ENCODE assay signal across 1 cellular context in genomic region chr7:155383756-155384491, GRCh38.
TF ChIP-seq lines count a peak whose summit lies in the region.

No MANE protein-coding gene starts in this region.

TF ChIP-seq in HepG2, 621 proteins besides CTCF, POLR2A, EP300 and RAD21 (continued from another document):
- TF ChIP-seq GPBP1L1 (CRISPR knock-in tag; IDR thresholded peaks at IDR 0.05) (no peak), MYC (CRISPR knock-in tag; IDR thresholded peaks at IDR 0.05; ENCODE audit: borderline replicate concordance) (0 out of 2 replicates have a peak, but pooled peaks have one; percentile 39), HOXA9 (CRISPR knock-in tag; IDR thresholded peaks at IDR 0.05; ENCODE audit: borderline replicate concordance) (no peak), ZNF329 (CRISPR knock-in tag; IDR thresholded peaks at IDR 0.05; ENCODE audit: low read depth) (no peak), ZBTB8A (CRISPR knock-in tag; IDR thresholded peaks at IDR 0.05; ENCODE audit: borderline replicate concordance, low read depth) (no peak), ESRRA (CRISPR knock-in tag; IDR thresholded peaks at IDR 0.05; ENCODE audit: low read depth) (no peak), ZNF501 (CRISPR knock-in tag; IDR thresholded peaks at IDR 0.05) (no peak), SRSF4 (IDR thresholded peaks at IDR 0.05; ENCODE audit: low read depth, low read length, poor library complexity, severe bottlenecking) (no peak), HNF4A (CRISPR knock-in tag; IDR thresholded peaks at IDR 0.05) (peak; percentile 69), PATZ1 (CRISPR knock-in tag; IDR thresholded peaks at IDR 0.05) (peak; percentile 84), ZNF660 (CRISPR knock-in tag; IDR thresholded peaks at IDR 0.05; ENCODE audit: borderline replicate concordance, low read depth) (no peak), MXD3 (CRISPR knock-in tag; IDR thresholded peaks at IDR 0.05) (no peak), SMAD1 (CRISPR knock-in tag; IDR thresholded peaks at IDR 0.05; ENCODE audit: borderline replicate concordance, low read depth) (no peak)
- TF ChIP-seq, protein P1, sequence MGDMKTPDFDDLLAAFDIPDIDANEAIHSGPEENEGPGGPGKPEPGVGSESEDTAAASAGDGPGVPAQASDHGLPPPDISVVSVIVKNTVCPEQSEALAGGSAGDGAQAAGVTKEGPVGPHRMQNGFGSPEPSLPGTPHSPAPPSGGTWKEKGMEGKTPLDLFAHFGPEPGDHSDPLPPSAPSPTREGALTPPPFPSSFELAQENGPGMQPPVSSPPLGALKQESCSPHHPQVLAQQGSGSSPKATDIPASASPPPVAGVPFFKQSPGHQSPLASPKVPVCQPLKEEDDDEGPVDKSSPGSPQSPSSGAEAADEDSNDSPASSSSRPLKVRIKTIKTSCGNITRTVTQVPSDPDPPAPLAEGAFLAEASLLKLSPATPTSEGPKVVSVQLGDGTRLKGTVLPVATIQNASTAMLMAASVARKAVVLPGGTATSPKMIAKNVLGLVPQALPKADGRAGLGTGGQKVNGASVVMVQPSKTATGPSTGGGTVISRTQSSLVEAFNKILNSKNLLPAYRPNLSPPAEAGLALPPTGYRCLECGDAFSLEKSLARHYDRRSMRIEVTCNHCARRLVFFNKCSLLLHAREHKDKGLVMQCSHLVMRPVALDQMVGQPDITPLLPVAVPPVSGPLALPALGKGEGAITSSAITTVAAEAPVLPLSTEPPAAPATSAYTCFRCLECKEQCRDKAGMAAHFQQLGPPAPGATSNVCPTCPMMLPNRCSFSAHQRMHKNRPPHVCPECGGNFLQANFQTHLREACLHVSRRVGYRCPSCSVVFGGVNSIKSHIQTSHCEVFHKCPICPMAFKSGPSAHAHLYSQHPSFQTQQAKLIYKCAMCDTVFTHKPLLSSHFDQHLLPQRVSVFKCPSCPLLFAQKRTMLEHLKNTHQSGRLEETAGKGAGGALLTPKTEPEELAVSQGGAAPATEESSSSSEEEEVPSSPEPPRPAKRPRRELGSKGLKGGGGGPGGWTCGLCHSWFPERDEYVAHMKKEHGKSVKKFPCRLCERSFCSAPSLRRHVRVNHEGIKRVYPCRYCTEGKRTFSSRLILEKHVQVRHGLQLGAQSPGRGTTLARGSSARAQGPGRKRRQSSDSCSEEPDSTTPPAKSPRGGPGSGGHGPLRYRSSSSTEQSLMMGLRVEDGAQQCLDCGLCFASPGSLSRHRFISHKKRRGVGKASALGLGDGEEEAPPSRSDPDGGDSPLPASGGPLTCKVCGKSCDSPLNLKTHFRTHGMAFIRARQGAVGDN (CRISPR knock-in tag; IDR thresholded peaks at IDR 0.05) = peak; percentile 18; the same call in 1 of the 2 replicates
- TF ChIP-seq, protein P2, sequence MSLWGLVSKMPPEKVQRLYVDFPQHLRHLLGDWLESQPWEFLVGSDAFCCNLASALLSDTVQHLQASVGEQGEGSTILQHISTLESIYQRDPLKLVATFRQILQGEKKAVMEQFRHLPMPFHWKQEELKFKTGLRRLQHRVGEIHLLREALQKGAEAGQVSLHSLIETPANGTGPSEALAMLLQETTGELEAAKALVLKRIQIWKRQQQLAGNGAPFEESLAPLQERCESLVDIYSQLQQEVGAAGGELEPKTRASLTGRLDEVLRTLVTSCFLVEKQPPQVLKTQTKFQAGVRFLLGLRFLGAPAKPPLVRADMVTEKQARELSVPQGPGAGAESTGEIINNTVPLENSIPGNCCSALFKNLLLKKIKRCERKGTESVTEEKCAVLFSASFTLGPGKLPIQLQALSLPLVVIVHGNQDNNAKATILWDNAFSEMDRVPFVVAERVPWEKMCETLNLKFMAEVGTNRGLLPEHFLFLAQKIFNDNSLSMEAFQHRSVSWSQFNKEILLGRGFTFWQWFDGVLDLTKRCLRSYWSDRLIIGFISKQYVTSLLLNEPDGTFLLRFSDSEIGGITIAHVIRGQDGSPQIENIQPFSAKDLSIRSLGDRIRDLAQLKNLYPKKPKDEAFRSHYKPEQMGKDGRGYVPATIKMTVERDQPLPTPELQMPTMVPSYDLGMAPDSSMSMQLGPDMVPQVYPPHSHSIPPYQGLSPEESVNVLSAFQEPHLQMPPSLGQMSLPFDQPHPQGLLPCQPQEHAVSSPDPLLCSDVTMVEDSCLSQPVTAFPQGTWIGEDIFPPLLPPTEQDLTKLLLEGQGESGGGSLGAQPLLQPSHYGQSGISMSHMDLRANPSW (CRISPR knock-in tag; IDR thresholded peaks at IDR 0.05; ENCODE audit: borderline replicate concordance) = no peak
